In the genomic region with DNA sequence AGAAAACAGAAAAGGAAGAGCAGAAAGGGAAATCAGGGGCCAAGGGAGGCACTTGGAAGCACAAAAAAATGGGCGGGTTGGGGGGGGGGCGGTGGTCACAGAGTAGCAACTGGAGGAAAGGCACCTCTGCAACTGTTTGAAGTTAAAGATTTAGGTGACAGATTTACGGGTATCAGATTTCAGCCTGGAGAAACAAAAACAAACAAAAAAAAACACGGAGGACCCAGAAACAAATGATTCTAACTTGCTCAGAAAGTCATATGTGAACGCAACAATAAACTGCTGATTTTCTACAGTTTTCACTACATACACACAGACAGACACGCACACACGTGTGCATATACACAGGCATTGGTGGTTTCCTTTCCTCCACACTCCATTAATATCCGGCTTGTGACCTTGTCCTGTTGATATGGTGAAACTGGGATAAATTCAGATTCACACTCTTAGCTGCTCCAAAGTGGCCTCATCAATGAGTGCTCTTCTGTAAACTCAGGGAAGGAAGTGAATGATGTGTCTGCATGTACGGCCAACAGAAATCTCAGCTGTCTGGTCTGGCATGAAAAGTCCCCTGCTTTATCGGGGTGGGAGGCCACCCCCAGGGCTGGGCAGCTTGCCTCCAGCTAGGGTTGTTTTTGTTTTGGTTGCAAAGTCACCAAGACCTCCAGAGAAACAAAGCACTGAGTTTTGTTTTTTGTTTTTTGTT, we compare ENCODE assay signal across 9 cellular contexts. TPM values are rescaled to one million over a fixed set of nuclear protein-coding genes. Genes with fewer than 3 reads are reported as not detected.
DNase-seq lines count a peak whose midpoint lies in the region; ATAC-seq and TF ChIP-seq lines count a peak whose summit lies in the region.
"Had no signal": no experiment of that assay in that cellular context is flagged by ENCODE, and none has a peak within 500 bp of the region (broad histone marks: within the 10 kb centered on the region; RNA-seq: fewer than 3 reads in every experiment).

No MANE protein-coding gene starts in this region.

- 25 to 35% methylated on average over 6 to 10 of the region's 10 CpGs for WGBS in GM23248 (ENCODE audit: low coverage in 1 of 2, low lambda C conversion rate in 2 of 2, missing lambda C conversion rate in 2 of 2), 2 experiments
- WGBS in trophoblast cell (ENCODE audit: extremely low coverage, insufficient coverage, insufficient read length) = no CpG with 5 or more reads among the region's 10 CpGs

- H3K27ac Mint-ChIP-seq in naive B cell = peak overlapping the region in 5 of 6 donors; percentile 74 to 94 (median 84)

- H3F3A ChIP-seq in GM23248 (ENCODE audit: insufficient read depth) = peaks cover 22% of the 10 kb centered on the region

- H3K4me2 ChIP-seq in GM23248 (ENCODE audit: unreplicated experiment) (peak overlapping the region; percentile 43), trophoblast cell (ENCODE audit: low read length) (no peak overlapping the region)

- no peaks in the 10 kb centered on the region; the same call in 1 of the 2 replicates for H4K20me1 ChIP-seq in GM23248 (ENCODE audit: insufficient read depth)

- no peak overlapping the region for H3K14ac ChIP-seq in trophoblast cell (ENCODE audit: low read length)

- H2BK12ac ChIP-seq in trophoblast cell (ENCODE audit: low read length) = no peak overlapping the region

- H3K9ac ChIP-seq in GM23248 (peak overlapping the region; percentile 48), trophoblast cell (ENCODE audit: low read length) (no peak overlapping the region)

- H3K4ac ChIP-seq in trophoblast cell (ENCODE audit: low read depth, low read length) = no peak overlapping the region

- no peak overlapping the region for H4K91ac ChIP-seq in trophoblast cell (ENCODE audit: low read depth, low read length)

- H4K12ac ChIP-seq in trophoblast cell (ENCODE audit: low read depth, low read length) = no peak overlapping the region

- H2AFZ ChIP-seq in GM23248 (no peak overlapping the region), trophoblast cell (ENCODE audit: insufficient read depth, low read length, poor library complexity) (no peak overlapping the region)

- H3K23ac ChIP-seq in trophoblast cell (ENCODE audit: low read length) = no peak overlapping the region

- DNase-seq in GM23248 (peak; percentile 10), naive B cell (no peak), SIG-M5 (lab: John Stamatoyannopoulos, UW) (no peak), KBM-7 (no peak), hippocampal formation (lab: John Stamatoyannopoulos, UW) (no peak), trophoblast cell (no peak)
- DNase-seq: NCI-H2227 treated with DMSO at 0.1 percent for 48 hours had no signal

- TF ChIP-seq POLR2A in GM18505 (IDR thresholded peaks at IDR 0.05; ENCODE audit: borderline replicate concordance, extremely low read depth, insufficient read depth, insufficient read length) = no peak

- H3K36me3 ChIP-seq in GM23248 (ENCODE audit: low read depth) (no peaks in the 10 kb centered on the region), trophoblast cell (ENCODE audit: control insufficient read depth in 1 of 2, insufficient read depth in 2 of 2, low read length in 2 of 2) (no peaks in the 10 kb centered on the region)

- peaks cover 33 to 41% (median 37%) of the 10 kb centered on the region in 3 donors for H3K4me1 Mint-ChIP-seq in naive B cell

- H3K4me1 ChIP-seq in GM23248 (ENCODE audit: insufficient read depth) (peaks cover 27% of the 10 kb centered on the region), trophoblast cell (ENCODE audit: control insufficient read depth in 1 of 2, insufficient read depth in 2 of 2, low read length in 2 of 2) (peaks cover 0 to 4% of the 10 kb centered on the region in 2 experiments)

- peak; percentile 2 for ATAC-seq in GM18505 (IDR thresholded peaks at IDR 0.05; ENCODE audit: unreplicated experiment)
- peak in 1 of 2 donors; percentile 43 for ATAC-seq in naive B cell (ENCODE audit: low read depth in 2 of 2)

- H2BK120ac ChIP-seq in trophoblast cell (ENCODE audit: insufficient read depth, low read length, poor library complexity) = no peak overlapping the region

- H3K27me3 ChIP-seq in GM23248 (replicated peaks; ENCODE audit: insufficient read depth) (no peaks in the 10 kb centered on the region), trophoblast cell (ENCODE audit: insufficient read depth, low read length) (no peaks in the 10 kb centered on the region)

- H3K9me3 Mint-ChIP-seq in naive B cell = peaks cover 0 to 4% (median 0%) of the 10 kb centered on the region in 7 donors

- H3K79me1 ChIP-seq in trophoblast cell (ENCODE audit: low read length) = no peaks in the 10 kb centered on the region

- no peak overlapping the region for H3K4me3 ChIP-seq in GM23248
- H3K4me3 ChIP-seq in trophoblast cell (ENCODE audit: low read depth, low read length) = no peak overlapping the region

- peaks cover 5 to 7% of the 10 kb centered on the region in 2 donors for H3K36me3 Mint-ChIP-seq in naive B cell

- H3K18ac ChIP-seq in trophoblast cell (ENCODE audit: low read length) = no peak overlapping the region

- H2BK5ac ChIP-seq in trophoblast cell (ENCODE audit: low read depth, low read length, poor library complexity) = no peak overlapping the region

- H2AK5ac ChIP-seq in trophoblast cell (ENCODE audit: low read length) = no peak overlapping the region

- H3K27me3 Mint-ChIP-seq in naive B cell = no peaks in the 10 kb centered on the region

- peak overlapping the region; percentile 81 for H3K27ac ChIP-seq in GM23248
- H3K27ac ChIP-seq in VCaP = peak overlapping the region; percentile 47
- no peak overlapping the region for H3K27ac ChIP-seq in trophoblast cell (ENCODE audit: low read depth, low read length)

- H4K8ac ChIP-seq in trophoblast cell (ENCODE audit: low read depth, low read length) = no peak overlapping the region

- no peaks in the 10 kb centered on the region for H3K79me2 ChIP-seq in GM23248 (ENCODE audit: insufficient read depth)
- no peaks in the 10 kb centered on the region for H3K79me2 ChIP-seq in trophoblast cell (ENCODE audit: control insufficient read depth, insufficient read depth, low read length, poor library complexity)

- H3K9me3 ChIP-seq in GM23248 (ENCODE audit: low read depth) (no peaks in the 10 kb centered on the region), trophoblast cell (ENCODE audit: insufficient read depth, low read depth, low read length) (no peaks in the 10 kb centered on the region)

- H3K4me3 Mint-ChIP-seq in naive B cell = peak overlapping the region in 6 of 8 donors; percentile 27 to 61 (median 50)

- no peaks in the 10 kb centered on the region for H3K9me2 ChIP-seq in GM23248 (ENCODE audit: insufficient read depth)

- in situ Hi-C loops in GM23248 (cut with MboI) (no loop called here), KBM-7 (cut with MboI; ENCODE audit: low pct_unique_long_range_greater_than_20kb, low sequenced_read_pairs) (no loop called here)

- no peak for TF ChIP-seq CTCF in VCaP (conservative IDR thresholded peaks at IDR 0.05)

RNA-seq across cellular contexts. Expression of gene CHST7, which starts 54.3 kb away (rescaled TPM):
- total RNA-seq in GM23248 (2014; rRNA removed; shearing (Covaris generic)) = 17.5 and 27.8 TPM in 2 replicates
- polyA plus RNA-seq in GM23248 (2016; fragmentation: Nextera tagmentation; extraction: Ambion mirVana) = 9.3 and 9.8 TPM in 2 replicates
- polyA plus RNA-seq in naive B cell (ENCODE audit: low read depth in 6 of 6) = 1 to 10 TPM in 3 of 6 donors, under 1 TPM in 3; 0.88 to 2.4 (median 1.0) TPM
- 1.8 and 2.2 TPM in 2 replicates for polyA plus RNA-seq in trophoblast cell (2013)
